ENCODE assay signal across 1 cellular context in the genomic region with DNA sequence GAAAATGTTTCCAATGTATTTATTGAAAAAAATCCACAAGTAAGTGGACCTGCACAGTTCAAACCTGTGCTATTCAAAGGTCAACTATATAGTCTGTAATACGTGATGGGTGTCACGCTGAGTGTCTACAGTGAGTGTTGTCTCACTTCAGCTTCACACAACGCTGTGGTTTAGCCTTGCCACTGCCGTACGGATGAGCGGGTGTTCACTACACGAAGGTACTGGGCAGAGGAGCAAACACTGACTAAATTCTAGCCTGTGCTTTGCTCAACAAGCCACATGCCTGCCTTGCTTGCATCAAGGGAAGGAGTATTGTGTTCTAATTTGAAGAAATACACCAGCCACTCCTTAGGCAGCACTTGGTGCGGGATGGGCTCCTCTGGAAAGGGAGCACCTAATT.
TF ChIP-seq lines count a peak whose summit lies in the region.

No MANE protein-coding gene starts in this region.

TF ChIP-seq in GM12878, 131 proteins besides CTCF, POLR2A, EP300 and RAD21 (continued from another document):
- TF ChIP-seq, protein P1, sequence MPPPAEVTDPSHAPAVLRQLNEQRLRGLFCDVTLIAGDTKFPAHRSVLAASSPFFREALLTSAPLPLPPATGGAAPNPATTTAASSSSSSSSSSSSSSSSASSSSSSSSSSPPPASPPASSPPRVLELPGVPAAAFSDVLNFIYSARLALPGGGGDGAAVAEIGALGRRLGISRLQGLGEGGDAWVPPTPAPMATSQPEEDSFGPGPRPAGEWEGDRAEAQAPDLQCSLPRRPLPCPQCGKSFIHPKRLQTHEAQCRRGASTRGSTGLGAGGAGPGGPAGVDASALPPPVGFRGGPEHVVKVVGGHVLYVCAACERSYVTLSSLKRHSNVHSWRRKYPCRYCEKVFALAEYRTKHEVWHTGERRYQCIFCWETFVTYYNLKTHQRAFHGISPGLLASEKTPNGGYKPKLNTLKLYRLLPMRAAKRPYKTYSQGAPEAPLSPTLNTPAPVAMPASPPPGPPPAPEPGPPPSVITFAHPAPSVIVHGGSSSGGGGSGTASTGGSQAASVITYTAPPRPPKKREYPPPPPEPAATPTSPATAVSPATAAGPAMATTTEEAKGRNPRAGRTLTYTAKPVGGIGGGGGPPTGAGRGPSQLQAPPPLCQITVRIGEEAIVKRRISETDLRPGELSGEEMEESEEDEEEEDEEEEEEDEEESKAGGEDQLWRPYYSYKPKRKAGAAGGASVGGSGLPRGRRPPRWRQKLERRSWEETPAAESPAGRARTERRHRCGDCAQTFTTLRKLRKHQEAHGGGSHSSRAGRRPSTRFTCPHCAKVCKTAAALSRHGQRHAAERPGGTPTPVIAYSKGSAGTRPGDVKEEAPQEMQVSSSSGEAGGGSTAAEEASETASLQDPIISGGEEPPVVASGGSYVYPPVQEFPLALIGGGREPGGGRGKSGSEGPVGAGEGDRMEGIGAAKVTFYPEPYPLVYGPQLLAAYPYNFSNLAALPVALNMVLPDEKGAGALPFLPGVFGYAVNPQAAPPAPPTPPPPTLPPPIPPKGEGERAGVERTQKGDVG (CRISPR knock-in tag; IDR thresholded peaks at IDR 0.05), result no peak
- no peak for TF ChIP-seq WRNIP1 (IDR thresholded peaks at IDR 0.05; ENCODE audit: borderline replicate concordance, low read depth, low read length)
- TF ChIP-seq RCOR1 (conservative IDR thresholded peaks at IDR 0.05; ENCODE audit: low read depth, low read length), result no peak
- 0 out of 2 replicates have a peak, but pooled peaks have one; percentile 10 for TF ChIP-seq ATF7 (IDR thresholded peaks at IDR 0.05; ENCODE audit: low read depth)
- TF ChIP-seq IKZF1 (conservative IDR thresholded peaks at IDR 0.05), result peak; percentile 70; the same call in 1 of the 2 replicates
- 0 out of 2 replicates have a peak, but pooled peaks have one; percentile 33 for TF ChIP-seq GATAD2B (conservative IDR thresholded peaks at IDR 0.05; ENCODE audit: low read depth)
- TF ChIP-seq FOXK2 (IDR thresholded peaks at IDR 0.05), result no peak
- TF ChIP-seq NKRF (conservative IDR thresholded peaks at IDR 0.05), result no peak
- TF ChIP-seq JUNB (IDR thresholded peaks at IDR 0.05), result 0 out of 2 replicates have a peak, but pooled peaks have one; percentile 10
- no peak; the same call in none of the 2 replicates for TF ChIP-seq NBN (IDR thresholded peaks at IDR 0.05)
